In the genomic region with DNA sequence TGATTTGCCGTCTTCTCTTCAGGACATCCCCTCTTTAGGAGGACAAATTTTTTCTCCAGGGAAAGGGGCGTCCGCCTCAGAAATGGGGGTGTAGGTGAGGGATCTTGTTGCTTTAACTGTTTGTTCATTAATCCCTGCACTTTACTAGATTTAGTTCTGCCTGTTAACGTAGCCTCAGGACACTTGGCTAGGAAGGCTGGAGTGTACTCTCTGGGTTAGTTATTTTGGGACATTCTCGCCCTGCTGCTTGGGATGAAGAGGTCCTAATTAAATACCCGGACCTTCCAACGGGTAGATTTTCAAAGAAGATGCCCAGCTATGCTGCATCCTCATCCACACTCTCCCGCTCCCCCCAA, we compare ENCODE assay signal across 8 cellular contexts. TPM values are rescaled to one million over a fixed set of nuclear protein-coding genes. Genes with fewer than 3 reads are reported as not detected.
DNase-seq lines count a peak whose midpoint lies in the region; ATAC-seq and TF ChIP-seq lines count a peak whose summit lies in the region.

No MANE protein-coding gene starts in this region.

- H3K4me3 Mint-ChIP-seq in activated T-helper 2 cell treated with anti-CD3 and anti-CD28 coated beads, Interferon-gamma antibody, Interleukin-2, Interleukin-4, amounts not matched to agents 10 μg/mL and 5 μg/mL and 100 μg/mL, durations not matched to agents 14 hours and 24 hours and 36 hours (ENCODE audit: low read depth) = peak overlapping the region; percentile 74

- intact Hi-C loops in activated T-helper 2 cell treated with anti-CD3 and anti-CD28 coated beads, Interferon-gamma antibody, Interleukin-2, Interleukin-4, amounts not matched to agents 10 μg/mL and 5 μg/mL and 100 μg/mL, durations not matched to agents 14 hours and 24 hours and 36 hours (cut with micrococcal nuclease) = no loop called here
- intact Hi-C loops in right cardiac atrium (cut with DNase I) = no loop called here

- no peaks in the 10 kb centered on the region for H3K36me3 Mint-ChIP-seq in activated T-helper 2 cell treated with anti-CD3 and anti-CD28 coated beads, Interferon-gamma antibody, Interleukin-2, Interleukin-4, amounts not matched to agents 10 μg/mL and 5 μg/mL and 100 μg/mL, durations not matched to agents 14 hours and 24 hours and 36 hours (ENCODE audit: low read depth)

- no peaks in the 10 kb centered on the region for H3K27me3 ChIP-seq in right cardiac atrium (ENCODE audit: control insufficient read depth, insufficient read depth)

- ATAC-seq in right cardiac atrium = peak; percentile 22 to 37

- H3K27ac ChIP-seq in right cardiac atrium (ENCODE audit: low read length) (no peak overlapping the region), skin epidermis (peak overlapping the region in 7 of 21 experiments; percentile 17 to 86 (median 49))

- no peak for TF ChIP-seq CTCF in HFF-Myc (IDR thresholded peaks at IDR 0.05; ENCODE audit: low read depth, low read length, missing control alignments)

- no peak overlapping the region for H3K27ac Mint-ChIP-seq in activated T-helper 2 cell treated with anti-CD3 and anti-CD28 coated beads, Interferon-gamma antibody, Interleukin-2, Interleukin-4, amounts not matched to agents 10 μg/mL and 5 μg/mL and 100 μg/mL, durations not matched to agents 14 hours and 24 hours and 36 hours

- no peaks in the 10 kb centered on the region for H3K9me3 ChIP-seq in right cardiac atrium (ENCODE audit: control insufficient read depth, low read length)

- DNase-seq in HFF-Myc (ENCODE audit: extremely low read depth, low read depth) (no peak), right cardiac atrium (no peak), NCI-H748 treated with DMSO at 0.1 percent for 48 hours (lab: John Stamatoyannopoulos, UW) (no peak), NCI-H2107 treated with DMSO at 0.1 percent for 48 hours (lab: John Stamatoyannopoulos, UW; ENCODE audit: unreplicated experiment) (no peak), NCI-H2196 treated with DMSO at 0.1 percent for 48 hours (lab: John Stamatoyannopoulos, UW; ENCODE audit: unreplicated experiment) (no peak), activated gamma-delta T cell (lab: John Stamatoyannopoulos, UW) (no peak)
- no peak for DNase-seq in activated T-helper 2 cell treated with anti-CD3 and anti-CD28 coated beads, Interferon-gamma antibody, Interleukin-2, Interleukin-4, amounts not matched to agents 10 μg/mL and 5 μg/mL and 100 μg/mL, durations not matched to agents 14 hours and 24 hours and 36 hours (ENCODE audit: low spot score)

- peaks cover 7% of the 10 kb centered on the region for H3K4me1 Mint-ChIP-seq in activated T-helper 2 cell treated with anti-CD3 and anti-CD28 coated beads, Interferon-gamma antibody, Interleukin-2, Interleukin-4, amounts not matched to agents 10 μg/mL and 5 μg/mL and 100 μg/mL, durations not matched to agents 14 hours and 24 hours and 36 hours (ENCODE audit: low read depth)

- H3K4me1 ChIP-seq in right cardiac atrium (ENCODE audit: control insufficient read depth, insufficient read depth, low read length) = no peaks in the 10 kb centered on the region

- H3K4me3 ChIP-seq in HFF-Myc (replicated peaks; ENCODE audit: low read depth, low read length) = peak overlapping the region; percentile 52
- H3K4me3 ChIP-seq in right cardiac atrium (ENCODE audit: low read length) = peak overlapping the region; percentile 76
- peak overlapping the region; percentile 39 to 58 (median 53) for H3K4me3 ChIP-seq in skin epidermis

- no peaks in the 10 kb centered on the region for H3K9me3 Mint-ChIP-seq in activated T-helper 2 cell treated with anti-CD3 and anti-CD28 coated beads, Interferon-gamma antibody, Interleukin-2, Interleukin-4, amounts not matched to agents 10 μg/mL and 5 μg/mL and 100 μg/mL, durations not matched to agents 14 hours and 24 hours and 36 hours

- H3K27me3 Mint-ChIP-seq in activated T-helper 2 cell treated with anti-CD3 and anti-CD28 coated beads, Interferon-gamma antibody, Interleukin-2, Interleukin-4, amounts not matched to agents 10 μg/mL and 5 μg/mL and 100 μg/mL, durations not matched to agents 14 hours and 24 hours and 36 hours (ENCODE audit: low read depth) = peaks cover 57% of the 10 kb centered on the region

- 23% methylated on average over 8 of the region's 8 CpGs for WGBS in right cardiac atrium

RNA-seq across cellular contexts. Expression of a gene that starts 0.6 kb away (rescaled TPM):
- total RNA-seq in activated T-helper 2 cell treated with anti-CD3 and anti-CD28 coated beads, Interferon-gamma antibody, Interleukin-2, Interleukin-4, amounts not matched to agents 10 μg/mL and 5 μg/mL and 100 μg/mL, durations not matched to agents 14 hours and 24 hours and 36 hours = not detected in 2 replicates
- total RNA-seq in right cardiac atrium = 1 to 10 TPM; 1.7 to 4.1 (median 3.4) TPM
- polyA plus RNA-seq in right cardiac atrium = 0.86 TPM
